ENCODE assay signal across 1 cellular context in genomic region chr19:49113762-49114629, GRCh38.
A peak's percentile ranks its signal among the peaks of the same experiment; 100 is the strongest.
TF ChIP-seq lines count a peak whose summit lies in the region.

Gene LIN7B, plus strand, starts transcription at chr19:49114370. Its CDS starts 35 bp downstream, at chr19:49114405.

TF ChIP-seq in HEK293, 187 proteins besides CTCF, POLR2A, EP300 and RAD21 (continued from another document and continues in another):
- TF ChIP-seq ZNF560 (tag by site-specific recombination; IDR thresholded peaks at IDR 0.05; ENCODE audit: borderline replicate concordance) (no peak), ZNF354C (tag by site-specific recombination; IDR thresholded peaks at IDR 0.05; ENCODE audit: borderline replicate concordance, low read depth) (no peak), ZNF311 (tag by site-specific recombination; IDR thresholded peaks at IDR 0.05; ENCODE audit: borderline replicate concordance) (no peak), ZNF596 (tag by site-specific recombination; IDR thresholded peaks at IDR 0.05) (no peak), BCL11B (tag by site-specific recombination; IDR thresholded peaks at IDR 0.05; ENCODE audit: low read depth) (peak; percentile 40; the same call in 1 of the 2 replicates), KLF7 (tag by site-specific recombination; IDR thresholded peaks at IDR 0.05; ENCODE audit: borderline replicate concordance) (no peak), HOXC10 (CRISPR knock-in tag; IDR thresholded peaks at IDR 0.05) (peak; percentile 19; the same call in 1 of the 2 replicates), ZNF202 (tag by site-specific recombination; IDR thresholded peaks at IDR 0.05; ENCODE audit: borderline replicate concordance) (no peak), ZNF239 (tag by site-specific recombination; IDR thresholded peaks at IDR 0.05) (no peak), ZFP3 (tag by site-specific recombination; IDR thresholded peaks at IDR 0.05; ENCODE audit: low read depth) (no peak), ZNF274 (IDR thresholded peaks at IDR 0.05; ENCODE audit: low read length) (no peak), ZNF274 (tag by site-specific recombination; IDR thresholded peaks at IDR 0.05; ENCODE audit: borderline replicate concordance) (no peak), ZNF707 (tag by site-specific recombination; IDR thresholded peaks at IDR 0.05) (no peak), ZNF248 (tag by site-specific recombination; IDR thresholded peaks at IDR 0.05) (no peak), ZNF704 (tag by site-specific recombination; IDR thresholded peaks at IDR 0.05) (no peak), ZNF701 (tag by site-specific recombination; IDR thresholded peaks at IDR 0.05) (no peak), ZNF623 (tag by site-specific recombination; IDR thresholded peaks at IDR 0.05) (no peak), ZNF26 (tag by site-specific recombination; IDR thresholded peaks at IDR 0.05) (no peak), ZNF510 (tag by site-specific recombination; IDR thresholded peaks at IDR 0.05; ENCODE audit: insufficient replicate concordance) (no peak), ZNF266 (tag by site-specific recombination; IDR thresholded peaks at IDR 0.05; ENCODE audit: low read depth) (no peak), ZNF776 (tag by site-specific recombination; IDR thresholded peaks at IDR 0.05; ENCODE audit: borderline replicate concordance) (no peak), ZNF155 (tag by site-specific recombination; IDR thresholded peaks at IDR 0.05) (no peak), KLF16 (tag by site-specific recombination; IDR thresholded peaks at IDR 0.05) (no peak), ZNF626 (tag by site-specific recombination; IDR thresholded peaks at IDR 0.05) (no peak), ZNF645 (tag by site-specific recombination; IDR thresholded peaks at IDR 0.05) (no peak), ZNF664 (tag by site-specific recombination; IDR thresholded peaks at IDR 0.05) (no peak), ZNF146 (tag by site-specific recombination; IDR thresholded peaks at IDR 0.05) (no peak), SP7 (tag by site-specific recombination; IDR thresholded peaks at IDR 0.05) (peak; percentile 64), ZNF114 (tag by site-specific recombination; IDR thresholded peaks at IDR 0.05) (no peak), ZSCAN16 (tag by site-specific recombination; IDR thresholded peaks at IDR 0.05) (no peak), ZSCAN5A (tag by site-specific recombination; IDR thresholded peaks at IDR 0.05) (no peak), ZNF658 (tag by site-specific recombination; IDR thresholded peaks at IDR 0.05) (no peak), ZNF529 (tag by site-specific recombination; IDR thresholded peaks at IDR 0.05; ENCODE audit: insufficient replicate concordance) (no peak), ZNF169 (tag by site-specific recombination; IDR thresholded peaks at IDR 0.05) (no peak), GLI4 (tag by site-specific recombination; IDR thresholded peaks at IDR 0.05) (no peak), ZNF140 (tag by site-specific recombination; IDR thresholded peaks at IDR 0.05) (no peak), ZSCAN30 (tag by site-specific recombination; IDR thresholded peaks at IDR 0.05) (0 out of 2 replicates have a peak, but pooled peaks have one; percentile 52), ZNF362 (tag by site-specific recombination; IDR thresholded peaks at IDR 0.05) (no peak), ZNF223 (tag by site-specific recombination; IDR thresholded peaks at IDR 0.05) (no peak), ZNF37A (tag by site-specific recombination; IDR thresholded peaks at IDR 0.05) (no peak), ZNF423 (tag by site-specific recombination; IDR thresholded peaks at IDR 0.05) (no peak), ZNF157 (tag by site-specific recombination; IDR thresholded peaks at IDR 0.05) (no peak), ZNF624 (tag by site-specific recombination; IDR thresholded peaks at IDR 0.05) (no peak), ZBTB8A (tag by site-specific recombination; IDR thresholded peaks at IDR 0.05) (peak; percentile 84; the same call in 1 of the 2 replicates), ZNF10 (tag by site-specific recombination; IDR thresholded peaks at IDR 0.05) (no peak), ZNF184 (tag by site-specific recombination; IDR thresholded peaks at IDR 0.05) (no peak), ZNF211 (tag by site-specific recombination; IDR thresholded peaks at IDR 0.05; ENCODE audit: low read depth) (no peak), ELK4 (IDR thresholded peaks at IDR 0.05; ENCODE audit: borderline replicate concordance, low read depth, low read length) (no peak), ZNF561 (tag by site-specific recombination; IDR thresholded peaks at IDR 0.05; ENCODE audit: borderline replicate concordance) (peak; percentile 56; the same call in 1 of the 2 replicates), ZNF747 (tag by site-specific recombination; IDR thresholded peaks at IDR 0.05) (no peak), TSHZ1 (tag by site-specific recombination; IDR thresholded peaks at IDR 0.05; ENCODE audit: borderline replicate concordance) (no peak), ZFP69B (tag by site-specific recombination; IDR thresholded peaks at IDR 0.05) (no peak), ZNF280C (tag by site-specific recombination; IDR thresholded peaks at IDR 0.05) (no peak), ZNF148 (tag by site-specific recombination; IDR thresholded peaks at IDR 0.05; ENCODE audit: borderline replicate concordance) (no peak), ZNF341 (tag by site-specific recombination; IDR thresholded peaks at IDR 0.05; ENCODE audit: low read depth) (no peak)
